ENCODE assay signal across 23 cellular contexts in genomic region chr9:133488686-133489252, GRCh38. TPM values are rescaled to one million over a fixed set of nuclear protein-coding genes. Genes with fewer than 3 reads are reported as not detected.
DNase-seq lines count a peak whose midpoint lies in the region; ATAC-seq and TF ChIP-seq lines count a peak whose summit lies in the region.
"Had no signal": no experiment of that assay in that cellular context is flagged by ENCODE, and none has a peak within 500 bp of the region (broad histone marks: within the 10 kb centered on the region; RNA-seq: fewer than 3 reads in every experiment).

No MANE protein-coding gene starts in this region.

- no peak for ATAC-seq in left ventricle myocardium superior
- ATAC-seq in HG02623 (IDR thresholded peaks at IDR 0.05; ENCODE audit: unreplicated experiment): no peak
- no peak for ATAC-seq in HG03097 (IDR thresholded peaks at IDR 0.05; ENCODE audit: low FRiP score, unreplicated experiment)

- peak; percentile 20 for DNase-seq in left ventricle myocardium superior
- DNase-seq in left ventricle myocardium inferior: no peak
- peak; percentile 76 for DNase-seq in chondrocyte (ENCODE audit: low spot score)
- no peak for DNase-seq in mesendoderm
- peak; percentile 58 for DNase-seq in posterior vena cava (ENCODE audit: low spot score)
- DNase-seq in activated CD4-positive, CD25-positive, alpha-beta regulatory T cell treated with anti-CD3 and anti-CD28 coated beads, Interleukin-2, amount 50 U/mL, for 72 hours: no peak
- DNase-seq: CD4-positive, alpha-beta T cell; H9; NCI-H1048; NCI-H1417; NCI-H1694; NCI-H2029 treated with DMSO at 0.1 percent for 48 hours; NCI-H446 treated with DMSO at 0.1 percent for 48 hours; NCI-H526; NCI-H82; RPMI8226; SHP77 had no signal

- no CpG with 5 or more reads among the region's 18 CpGs for WGBS in mesendoderm (ENCODE audit: extremely low coverage, insufficient coverage, low lambda C conversion rate)

- TF ChIP-seq CTCF in left ventricle myocardium inferior (IDR thresholded peaks at IDR 0.05; ENCODE audit: borderline replicate concordance) (no peak), chondrocyte (IDR thresholded peaks at IDR 0.05) (no peak)

- H3K36me3 ChIP-seq in left ventricle myocardium inferior (no peaks in the 10 kb centered on the region), mesendoderm (ENCODE audit: control insufficient read depth, insufficient read depth, low read length) (no peaks in the 10 kb centered on the region)
- H3K36me3 ChIP-seq: BLaER1 had no signal

- H3K4ac ChIP-seq in mesendoderm (ENCODE audit: low read depth, low read length): no peak overlapping the region

- no peak overlapping the region for H3K4me3 Mint-ChIP-seq in chondrocyte (ENCODE audit: unreplicated experiment)
- H3K4me3 Mint-ChIP-seq: CD4-positive, alpha-beta T cell had no signal

- H2BK5ac ChIP-seq in mesendoderm (ENCODE audit: low read length): no peak overlapping the region

- H2BK15ac ChIP-seq in mesendoderm (replicated peaks; ENCODE audit: low read depth): no peak overlapping the region

- H3K4me3 ChIP-seq in left ventricle myocardium inferior (no peak overlapping the region), mesendoderm (ENCODE audit: low read length) (no peak overlapping the region)
- H3K4me3 ChIP-seq: BLaER1 had no signal

- H3K56ac ChIP-seq in mesendoderm (ENCODE audit: low read length): peak overlapping the region; percentile 34

- H3K4me1 ChIP-seq in left ventricle myocardium inferior (peaks cover 17% of the 10 kb centered on the region), mesendoderm (ENCODE audit: control insufficient read depth, low read depth, low read length) (no peaks in the 10 kb centered on the region)

- no peak overlapping the region for H3K4me2 ChIP-seq in mesendoderm (ENCODE audit: low read length)

- no peak overlapping the region for H3K18ac ChIP-seq in mesendoderm (ENCODE audit: low read length)

- H2BK120ac ChIP-seq in mesendoderm (ENCODE audit: low read depth, low read length): no peak overlapping the region

- no peak overlapping the region for H3K23ac ChIP-seq in mesendoderm (ENCODE audit: low read length)

- intact Hi-C loops in left ventricle myocardium superior (cut with micrococcal nuclease) (loop anchor here (10.0 kb wide), 2 partner anchors 84 to 304 kb away; no protein-coding TSS in a partner anchor), left ventricle myocardium inferior (cut with micrococcal nuclease) (loop anchor here (5.0 to 10.0 kb wide), 2 partner anchors 81 to 304 kb away; no protein-coding TSS in a partner anchor), posterior vena cava (cut with DNase I) (loop anchor here (2.0 to 5.0 kb wide), 3 partner anchors 81 to 301 kb away; no protein-coding TSS in a partner anchor)

- H3K36me3 Mint-ChIP-seq in chondrocyte (ENCODE audit: low read depth): no peaks in the 10 kb centered on the region

- H3K27ac ChIP-seq in left ventricle myocardium inferior (replicated peaks): no peak overlapping the region
- no peak overlapping the region for H3K27ac ChIP-seq in mesendoderm (ENCODE audit: low read depth, low read length)
- H3K27ac ChIP-seq: BLaER1, HL-60 had no signal

- H3K9me3 ChIP-seq in left ventricle myocardium inferior (replicated peaks): no peaks in the 10 kb centered on the region
- H3K9me3 ChIP-seq: BLaER1 had no signal

- no peaks in the 10 kb centered on the region for H3K9me3 Mint-ChIP-seq in chondrocyte (ENCODE audit: low read depth)
- H3K9me3 Mint-ChIP-seq: CD4-positive, alpha-beta T cell; H9 had no signal

- H2AK5ac ChIP-seq in mesendoderm (ENCODE audit: low read length): no peak overlapping the region

- H3K9ac ChIP-seq in mesendoderm (ENCODE audit: low read length): no peak overlapping the region
- H3K9ac ChIP-seq: BLaER1 had no signal

- no peak overlapping the region for H3K27ac Mint-ChIP-seq in chondrocyte (ENCODE audit: unreplicated experiment)
- H3K27ac Mint-ChIP-seq: H9 had no signal

- peaks cover 30% of the 10 kb centered on the region for H3K4me1 Mint-ChIP-seq in chondrocyte (ENCODE audit: low read depth)

- no peak overlapping the region for H4K8ac ChIP-seq in mesendoderm (ENCODE audit: low read depth, low read length)

- H4K5ac ChIP-seq in mesendoderm (ENCODE audit: low read length): no peak overlapping the region

- H3K79me2 ChIP-seq in mesendoderm (ENCODE audit: control insufficient read depth, insufficient read depth, low read length): no peaks in the 10 kb centered on the region

- H3K27me3 Mint-ChIP-seq in chondrocyte (ENCODE audit: low read depth): peaks cover 1% of the 10 kb centered on the region
- H3K27me3 Mint-ChIP-seq: CD4-positive, alpha-beta T cell had no signal

- H3K27me3 ChIP-seq in left ventricle myocardium inferior (ENCODE audit: low read depth) (peaks cover 30% of the 10 kb centered on the region), mesendoderm (ENCODE audit: insufficient read depth, low read length, poor library complexity) (no peaks in the 10 kb centered on the region)
- H3K27me3 ChIP-seq: BLaER1 had no signal

- H3K79me1 ChIP-seq in mesendoderm (ENCODE audit: low read length): no peaks in the 10 kb centered on the region

RNA-seq across cellular contexts. Expression of gene SLC2A6, which starts 9.9 kb away (rescaled TPM):
- total RNA-seq in left ventricle myocardium superior: 2.4 TPM
- 2.0 TPM for total RNA-seq in left ventricle myocardium inferior
- 5.4 to 13.7 TPM (median 13.2 TPM) in 3 replicates for total RNA-seq in chondrocyte
- polyA plus RNA-seq in mesendoderm (2013, experiment 1 of 2): 12.9 TPM
- 12.7 TPM for polyA plus RNA-seq in mesendoderm (2013, experiment 2 of 2)
- 1 to 10 TPM; 3.2 to 4.0 TPM for total RNA-seq in posterior vena cava

RNA-seq across cellular contexts. Expression of gene CACFD1, which starts 29.0 kb away (rescaled TPM):
- total RNA-seq in left ventricle myocardium superior (11.8 TPM), left ventricle myocardium inferior (11.5 TPM), chondrocyte (14.4 to 22.3 TPM (median 18.8 TPM) in 3 replicates), posterior vena cava (10 to 100 TPM; 11.7 to 13.4 TPM)
- polyA plus RNA-seq in mesendoderm (2013, experiment 1 of 2): 3.4 TPM
- 4.1 TPM for polyA plus RNA-seq in mesendoderm (2013, experiment 2 of 2)

RNA-seq across cellular contexts. Expression of gene MYMK, which starts 36.0 kb away (rescaled TPM):
- not detected for total RNA-seq in left ventricle myocardium superior
- not detected for total RNA-seq in left ventricle myocardium inferior
- not detected in 3 replicates for total RNA-seq in chondrocyte
- not detected for polyA plus RNA-seq in mesendoderm (2013, experiment 1 of 2)
- 0.08 TPM for polyA plus RNA-seq in mesendoderm (2013, experiment 2 of 2)
- not detected for total RNA-seq in posterior vena cava
- total RNA-seq: CD4-positive, alpha-beta T cell; H9; SK-MEL-5 had no signal
- polyA plus RNA-seq: AG04450 had no signal

RNA-seq across cellular contexts. Expression of gene ADAMTSL2, which starts 45.7 kb away (rescaled TPM):
- total RNA-seq in left ventricle myocardium superior: 5.1 TPM
- total RNA-seq in left ventricle myocardium inferior: 6.0 TPM
- total RNA-seq in chondrocyte: 0.15 to 0.31 TPM (median 0.23 TPM) in 3 replicates
- polyA plus RNA-seq in mesendoderm (2013, experiment 1 of 2): 0.32 TPM
- polyA plus RNA-seq in mesendoderm (2013, experiment 2 of 2): 0.29 TPM
- 10 to 100 TPM in 1 of 2 donors, 1 to 10 TPM in 1; 5.5 to 11.3 TPM for total RNA-seq in posterior vena cava
- polyA plus RNA-seq: AG04450 had no signal

Comparison
In these comparisons a context has a peak if more than half of its experiments do, and no peak if none do; other contexts are left out.
1. DNase-seq: peak in left ventricle myocardium superior (single experiment), chondrocyte (single experiment) and posterior vena cava (single experiment); none in left ventricle myocardium inferior (single experiment), mesendoderm (single experiment) and activated CD4-positive, CD25-positive, alpha-beta regulatory T cell treated with anti-CD3 and anti-CD28 coated beads, Interleukin-2, amount 50 U/mL, for 72 hours (single experiment).